Comparison of ENCODE assay signal across 8 cellular contexts in genomic region chr7:134986363-134987231, GRCh38. TPM values are rescaled to one million over a fixed set of nuclear protein-coding genes. Genes with fewer than 3 reads are reported as not detected.
DNase-seq lines count a peak whose midpoint lies in the region; ATAC-seq and TF ChIP-seq lines count a peak whose summit lies in the region.

TSS of gene AGBL3 (plus strand) at chr7:134986508. CDS start at chr7:134987934, 1,426 bp downstream.

- peak in 1 of 2 donors; percentile 67 for TF ChIP-seq POLR2A in adrenal gland (IDR thresholded peaks at IDR 0.05)

- peak; percentile 85 for ATAC-seq in HG02763 (IDR thresholded peaks at IDR 0.05; ENCODE audit: unreplicated experiment)
- ATAC-seq in left cardiac atrium = peak; percentile 99

- peaks cover 0 to 19% of the 10 kb centered on the region in 2 donors for H3K4me1 ChIP-seq in adrenal gland (replicated peaks in 1 of 2)

- peak within 1 kb of the TSS; percentile 36 to 90 (median 78) for H3K27ac ChIP-seq in adrenal gland

- peak; percentile 76 for TF ChIP-seq CTCF in GM12874 (IDR thresholded peaks at IDR 0.05; ENCODE audit: insufficient read depth, low read depth, low read length)
- TF ChIP-seq CTCF in adrenal gland (IDR thresholded peaks at IDR 0.05) = peak; percentile 15 to 70 (median 58)

- intact Hi-C loops in adrenal gland (cut with DNase I) (loop anchor here in 1 of 2 donors (10.0 kb wide), 1 partner anchor 178 kb away; no protein-coding TSS in a partner anchor), left cardiac atrium (cut with DNase I) (loop anchor here in 1 of 2 donors (2.0 to 10.0 kb wide), 2 partner anchors 158 to 184 kb away; partner anchors contain the start of genes CYREN and TMEM140), posterior vena cava (cut with DNase I) (loop anchor here (5.0 to 10.0 kb wide), 2 partner anchors 178 to 181 kb away; no protein-coding TSS in a partner anchor)

- no peaks in the 10 kb centered on the region for H3K9me3 ChIP-seq in adrenal gland (replicated peaks in 1 of 3)

- 0% methylated on average over 12 to 69 of the region's 69 CpGs for WGBS in adrenal gland, 4 donors

- H3K4me3 ChIP-seq in adrenal gland = peak within 1 kb of the TSS; percentile 31 to 78 (median 56)

- no peaks in the 10 kb centered on the region for H3K36me3 ChIP-seq in adrenal gland (replicated peaks in 1 of 2)

- DNase-seq in NCI-H1417 (lab: John Stamatoyannopoulos, UW) = peak; percentile 97 to 99 (median 98)
- peak; percentile 85 to 94 for DNase-seq in SW 1271 (lab: John Stamatoyannopoulos, UW)
- peak; percentile 96 to 99 (median 97) for DNase-seq in adrenal gland
- DNase-seq in left cardiac atrium = peak; percentile 99
- peak; percentile 99 for DNase-seq in posterior vena cava (ENCODE audit: low spot score)
- DNase-seq in ureter (ENCODE audit: low spot score) = peak; percentile 95

- no peaks in the 10 kb centered on the region for H3K27me3 ChIP-seq in adrenal gland

RNA-seq across cellular contexts. Expression of gene AGBL3, which starts in this region (rescaled TPM):
- 1 to 10 TPM in 6 of 8 donors, under 1 TPM in 2; 0.28 to 7.3 (median 1.9) TPM for total RNA-seq in adrenal gland
- 1 to 10 TPM in 2 of 3 donors, under 1 TPM in 1; 0.97 to 2.0 (median 1.2) TPM for polyA plus RNA-seq in adrenal gland
- 1 to 10 TPM; 1.7 to 2.1 TPM for total RNA-seq in left cardiac atrium
- 1 to 10 TPM; 4.3 to 5.6 TPM for total RNA-seq in posterior vena cava
- 3.9 TPM for total RNA-seq in ureter

Comparison
In these comparisons a context has a peak if more than half of its experiments do, and no peak if none do; other contexts are left out.
1. Peak in every context shown above with its lines: DNase-seq, ATAC-seq, H3K4me3 ChIP-seq and H3K27ac ChIP-seq.